Comparison of ENCODE assay signal across 8 cellular contexts in genomic region chr18:63788447-63789096, GRCh38. TPM values are rescaled to one million over a fixed set of nuclear protein-coding genes. Genes with fewer than 3 reads are reported as not detected.
DNase-seq lines count a peak whose midpoint lies in the region; ATAC-seq and TF ChIP-seq lines count a peak whose summit lies in the region.

No MANE protein-coding gene starts in this region.

- H3K4me3 Mint-ChIP-seq in activated CD4-positive, alpha-beta T cell treated with anti-CD3 and anti-CD28 coated beads, Interleukin-2, amount 10 ng/mL, durations not matched to agents 7 days and 5 days, result no peak overlapping the region
- no peak overlapping the region for H3K4me3 Mint-ChIP-seq in stimulated activated memory B cell treated with anti-CD40 and anti-IgM and Interleukin-4, amounts not matched to agents 10 μg/mL and 1 μg/mL and 100 μg/mL, for 72 hours

- DNase-seq in ELR (ENCODE audit: low read depth), result peak; percentile 97
- DNase-seq in activated CD4-positive, alpha-beta T cell treated with anti-CD3 and anti-CD28 coated beads, Interleukin-2, amount 10 ng/mL, durations not matched to agents 7 days and 5 days, result peak; percentile 33
- DNase-seq in foreskin fibroblast, result peak; percentile 91
- DNase-seq in NCI-H128 (lab: John Stamatoyannopoulos, UW; ENCODE audit: unreplicated experiment), result no peak
- DNase-seq in cerebellar nuclear complex (lab: John Stamatoyannopoulos, UW), result no peak

- no peaks in the 10 kb centered on the region for H3K27me3 Mint-ChIP-seq in activated CD4-positive, alpha-beta T cell treated with anti-CD3 and anti-CD28 coated beads, Interleukin-2, amount 10 ng/mL, durations not matched to agents 7 days and 5 days
- H3K27me3 Mint-ChIP-seq in stimulated activated memory B cell treated with anti-CD40 and anti-IgM and Interleukin-4, amounts not matched to agents 10 μg/mL and 1 μg/mL and 100 μg/mL, for 72 hours, result no peaks in the 10 kb centered on the region

- peaks cover 3% of the 10 kb centered on the region for H3K4me1 Mint-ChIP-seq in activated CD4-positive, alpha-beta T cell treated with anti-CD3 and anti-CD28 coated beads, Interleukin-2, amount 10 ng/mL, durations not matched to agents 7 days and 5 days
- H3K4me1 Mint-ChIP-seq in stimulated activated memory B cell treated with anti-CD40 and anti-IgM and Interleukin-4, amounts not matched to agents 10 μg/mL and 1 μg/mL and 100 μg/mL, for 72 hours, result no peaks in the 10 kb centered on the region

- H3K27ac Mint-ChIP-seq in activated CD4-positive, alpha-beta T cell treated with anti-CD3 and anti-CD28 coated beads, Interleukin-2, amount 10 ng/mL, durations not matched to agents 7 days and 5 days, result no peak overlapping the region
- H3K27ac Mint-ChIP-seq in stimulated activated memory B cell treated with anti-CD40 and anti-IgM and Interleukin-4, amounts not matched to agents 10 μg/mL and 1 μg/mL and 100 μg/mL, for 72 hours, result no peak overlapping the region

- CTCF ChIA-PET in activated CD4-positive, alpha-beta T cell treated with anti-CD3 and anti-CD28 coated beads, Interleukin-2, amount 10 ng/mL, durations not matched to agents 7 days and 5 days (lab: Charles Lee), result no interaction called here

- POLR2A ChIA-PET in activated CD4-positive, alpha-beta T cell treated with anti-CD3 and anti-CD28 coated beads, Interleukin-2, amount 10 ng/mL, durations not matched to agents 7 days and 5 days (lab: Charles Lee), result no interaction called here

- peak; percentile 91 for ATAC-seq in HG03460 (IDR thresholded peaks at IDR 0.05; ENCODE audit: unreplicated experiment)
- ATAC-seq in stimulated activated memory B cell treated with anti-CD40 and anti-IgM and Interleukin-4, amounts not matched to agents 10 μg/mL and 1 μg/mL and 100 μg/mL, for 72 hours, result peak; percentile 63
- ATAC-seq in HG03025 (IDR thresholded peaks at IDR 0.05; ENCODE audit: low FRiP score, unreplicated experiment), result no peak

- no peaks in the 10 kb centered on the region for H3K36me3 Mint-ChIP-seq in activated CD4-positive, alpha-beta T cell treated with anti-CD3 and anti-CD28 coated beads, Interleukin-2, amount 10 ng/mL, durations not matched to agents 7 days and 5 days (ENCODE audit: low read depth)
- H3K36me3 Mint-ChIP-seq in stimulated activated memory B cell treated with anti-CD40 and anti-IgM and Interleukin-4, amounts not matched to agents 10 μg/mL and 1 μg/mL and 100 μg/mL, for 72 hours, result no peaks in the 10 kb centered on the region

- no peak for TF ChIP-seq CTCF in foreskin fibroblast (IDR thresholded peaks at IDR 0.05; ENCODE audit: low read depth, low read length)

- no peak overlapping the region for H3K4me3 ChIP-seq in foreskin fibroblast (ENCODE audit: low read depth in 1 of 2, low read length in 2 of 2)

- H3K9me3 Mint-ChIP-seq in activated CD4-positive, alpha-beta T cell treated with anti-CD3 and anti-CD28 coated beads, Interleukin-2, amount 10 ng/mL, durations not matched to agents 7 days and 5 days, result peaks cover 2% of the 10 kb centered on the region
- no peaks in the 10 kb centered on the region for H3K9me3 Mint-ChIP-seq in stimulated activated memory B cell treated with anti-CD40 and anti-IgM and Interleukin-4, amounts not matched to agents 10 μg/mL and 1 μg/mL and 100 μg/mL, for 72 hours

RNA-seq across cellular contexts. Expression of gene SERPINB7, which starts 13.4 kb away (rescaled TPM):
- not detected for total RNA-seq in activated CD4-positive, alpha-beta T cell treated with anti-CD3 and anti-CD28 coated beads, Interleukin-2, amount 10 ng/mL, durations not matched to agents 7 days and 5 days

Comparison
In these comparisons a context has a peak if more than half of its experiments do, and no peak if none do; other contexts are left out.
1. DNase-seq: peak in ELR (single experiment), activated CD4-positive, alpha-beta T cell treated with anti-CD3 and anti-CD28 coated beads, Interleukin-2, amount 10 ng/mL, durations not matched to agents 7 days and 5 days (single experiment) and foreskin fibroblast (2 of 2); none in NCI-H128 (single experiment) and cerebellar nuclear complex (0 of 2).